In the genomic region with DNA sequence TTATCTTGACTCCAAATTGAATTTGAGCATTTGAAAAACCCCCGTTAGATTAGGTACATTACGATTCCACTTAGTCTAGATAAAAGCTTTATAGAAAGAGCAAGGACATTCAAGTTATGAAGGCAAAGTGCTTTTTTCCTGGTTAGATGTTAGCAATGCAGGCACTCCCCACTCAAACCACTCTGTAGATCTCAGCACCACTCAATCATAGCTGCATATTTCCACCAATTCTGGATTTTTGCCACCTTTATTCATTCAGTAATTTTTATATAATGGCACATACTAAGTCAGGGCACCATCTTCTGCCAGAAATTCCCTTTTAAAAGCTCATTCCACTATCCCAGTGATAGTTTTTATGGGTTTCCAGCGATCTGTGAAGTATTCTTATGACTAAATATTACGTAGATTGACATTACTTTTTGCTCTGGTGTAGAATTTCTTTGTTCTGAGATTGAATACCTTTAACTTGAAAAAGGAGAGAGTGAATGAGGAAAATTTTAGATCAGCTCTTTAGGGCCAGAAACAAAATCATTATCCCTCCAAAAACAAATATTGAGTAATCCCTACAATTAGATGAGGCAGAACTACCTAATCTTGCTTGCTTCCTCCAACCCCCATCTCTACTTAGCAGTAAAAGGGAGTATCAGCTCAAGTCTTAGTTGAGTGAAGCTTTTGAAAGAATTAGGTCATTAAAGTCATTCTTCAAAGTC, we compare ENCODE assay signal across 30 cellular contexts. TPM values are rescaled to one million over a fixed set of nuclear protein-coding genes. Genes with fewer than 3 reads are reported as not detected.
DNase-seq lines count a peak whose midpoint lies in the region; ATAC-seq and TF ChIP-seq lines count a peak whose summit lies in the region.
"Had no signal": no experiment of that assay in that cellular context is flagged by ENCODE, and none has a peak within 500 bp of the region (broad histone marks: within the 10 kb centered on the region; RNA-seq: fewer than 3 reads in every experiment).

No MANE protein-coding gene starts in this region.

- no peak overlapping the region for H4K5ac ChIP-seq in H9 (ENCODE audit: insufficient read length, low read depth, low read length)

- no peak overlapping the region for H4K91ac ChIP-seq in H9 (ENCODE audit: insufficient read length, low read depth, low read length)

- H3K9me3 ChIP-seq in SK-N-SH (no peaks in the 10 kb centered on the region), left lung (no peaks in the 10 kb centered on the region), H9 (ENCODE audit: control insufficient read depth, low read depth, low read length) (no peaks in the 10 kb centered on the region)

- H4K20me1 ChIP-seq in SK-N-SH (ENCODE audit: insufficient read depth), result no peaks in the 10 kb centered on the region
- no peaks in the 10 kb centered on the region for H4K20me1 ChIP-seq in H9 (ENCODE audit: control insufficient read depth, insufficient read depth, insufficient read length)

- TF ChIP-seq EP300 in SK-N-SH (IDR thresholded peaks at IDR 0.05; ENCODE audit: borderline replicate concordance in 1 of 2, low read depth in 1 of 2, low read length in 1 of 2), result no peak

- H3K9me2 ChIP-seq in SK-N-SH, result no peaks in the 10 kb centered on the region

- H3K27ac Mint-ChIP-seq in H9, result no peak overlapping the region
- H3K27ac Mint-ChIP-seq: B cell; CD8-positive, alpha-beta T cell; IgD-negative memory B cell had no signal

- no peak overlapping the region for H3K4me3 ChIP-seq in SK-N-SH (ENCODE audit: low read depth in 2 of 2, low read length in 1 of 2)
- no peak overlapping the region for H3K4me3 ChIP-seq in left lung
- H3K4me3 ChIP-seq: GM12878 had no signal

- no peak overlapping the region for H3T11ph ChIP-seq in H9 (ENCODE audit: low read length)

- no peak for TF ChIP-seq RAD21 in SK-N-SH (IDR thresholded peaks at IDR 0.05; ENCODE audit: low read length)

- no peaks in the 10 kb centered on the region for H3K27me3 Mint-ChIP-seq in H9 (ENCODE audit: low read depth)
- H3K27me3 Mint-ChIP-seq: B cell, IgD-negative memory B cell had no signal

- no peak overlapping the region for H3K23ac ChIP-seq in H9 (ENCODE audit: insufficient read length, low read depth, low read length)

- ATAC-seq in SK-N-SH treated with all-trans-retinoic acid at 6 μM for 48 hours (no peak), left lung (peak; percentile 87), GM21367 (IDR thresholded peaks at IDR 0.05; ENCODE audit: unreplicated experiment) (no peak)
- ATAC-seq: CD8-positive, alpha-beta T cell; GM12878; Panc1 had no signal

- H2BK20ac ChIP-seq in H9 (ENCODE audit: low read depth, low read length, poor library complexity, severe bottlenecking), result no peak overlapping the region

- no peak overlapping the region for H2BK120ac ChIP-seq in H9 (ENCODE audit: low read depth, low read length, poor library complexity, severe bottlenecking)

- H2AFZ ChIP-seq in SK-N-SH (ENCODE audit: low read depth) (no peak overlapping the region), H9 (ENCODE audit: low read length) (no peak overlapping the region)

- WGBS in SK-N-SH (ENCODE audit: low lambda C conversion rate), result 91% methylated on average over 4 of the region's 4 CpGs
- no CpG with 5 or more reads among the region's 4 CpGs for WGBS in H9 (ENCODE audit: extremely low coverage, insufficient read length, low lambda C conversion rate)

- H2BK15ac ChIP-seq in H9 (ENCODE audit: low read depth, low read length), result no peak overlapping the region

- peaks cover 6% of the 10 kb centered on the region for H3F3A ChIP-seq in SK-N-SH (replicated peaks; ENCODE audit: insufficient read depth)

- H3K36me3 ChIP-seq in SK-N-SH (replicated peaks in 1 of 2; ENCODE audit: control insufficient read depth in 1 of 2, insufficient read depth in 2 of 2, low read length in 1 of 2), result no peaks in the 10 kb centered on the region
- H3K36me3 ChIP-seq in left lung, result no peaks in the 10 kb centered on the region

- no peaks in the 10 kb centered on the region for H3K23me2 ChIP-seq in H9 (ENCODE audit: insufficient read length, low read depth, low read length, poor library complexity, severe bottlenecking)

- DNase-seq in SK-N-SH (no peak), NOMO-1 (lab: John Stamatoyannopoulos, UW; ENCODE audit: unreplicated experiment in 2 of 2) (peak; percentile 21 to 47), left lung (no peak), H9 (no peak), caudate nucleus (lab: John Stamatoyannopoulos, UW) (no peak)
- DNase-seq: CD8-positive, alpha-beta T cell; DMS 273 treated with DMSO at 0.1 percent for 48 hours; DMS79; EL; GDM1; MM.1S; NCI-H2029; NCI-H345; NCI-H510A treated with DMSO at 0.1 percent for 48 hours; NCI-H748 treated with DMSO at 0.1 percent for 48 hours; NK-92 treated with Interleukin-12 subunit alpha and Interleukin-12 subunit beta, amount 100 ng/mL, for 24 hours; SHP77 had no signal

- no peaks in the 10 kb centered on the region for H3K36me3 Mint-ChIP-seq in H9 (ENCODE audit: insufficient read depth in 1 of 3, low read depth in 3 of 3)
- H3K36me3 Mint-ChIP-seq: CD8-positive, alpha-beta T cell had no signal

- no peaks in the 10 kb centered on the region for H3K9me3 Mint-ChIP-seq in H9
- H3K9me3 Mint-ChIP-seq: CD8-positive, alpha-beta T cell; IgD-negative memory B cell had no signal

- no peaks in the 10 kb centered on the region for H3K27me3 ChIP-seq in SK-N-SH (ENCODE audit: insufficient read depth)
- no peaks in the 10 kb centered on the region for H3K27me3 ChIP-seq in left lung
- no peaks in the 10 kb centered on the region for H3K27me3 ChIP-seq in H9 (ENCODE audit: insufficient read depth, low read length)

- no peak overlapping the region for H3K14ac ChIP-seq in H9 (ENCODE audit: insufficient read depth, low read length)

- CTCF ChIA-PET in SK-N-SH (lab: Yijun Ruan, JAX), result interaction anchor here (1.1 to 1.6 kb wide), 3 partner anchors 11 to 24 kb away, joined by 3 to 7 read pairs (median 4); no protein-coding TSS in a partner anchor

- H3K9ac ChIP-seq in SK-N-SH (no peak overlapping the region), H9 (ENCODE audit: extremely low read depth, insufficient read length, low read length) (no peak overlapping the region)
- H3K9ac ChIP-seq: KMS-11 had no signal

- POLR2A ChIA-PET in SK-N-SH (lab: Yijun Ruan, JAX), result interaction anchor here (0.7 kb wide), 1 partner anchor 344 kb away, joined by 4 read pairs; no protein-coding TSS in a partner anchor

- intact Hi-C loops in left lung (cut with DNase I), result no loop called here

- H3K4ac ChIP-seq in H9 (ENCODE audit: low read depth, low read length), result no peak overlapping the region

- H3K27ac ChIP-seq in SK-N-SH (ENCODE audit: low read depth in 2 of 2, low read length in 1 of 2), result no peak overlapping the region
- H3K27ac ChIP-seq in left lung, result peak overlapping the region; percentile 3 to 35
- no peak overlapping the region for H3K27ac ChIP-seq in H9 (ENCODE audit: insufficient read length, low read depth, low read length)
- no peak overlapping the region for H3K27ac ChIP-seq in caudate nucleus (ENCODE audit: low read depth, low read length)
- H3K27ac ChIP-seq: 22Rv1, C4-2B, KMS-11, RWPE1 had no signal

- H3K4me3 Mint-ChIP-seq in H9, result no peak overlapping the region
- H3K4me3 Mint-ChIP-seq: B cell; CD8-positive, alpha-beta T cell; IgD-negative memory B cell had no signal

- H2BK5ac ChIP-seq in H9 (ENCODE audit: insufficient read length, low read length), result no peak overlapping the region

- H3K4me1 Mint-ChIP-seq in H9, result peaks cover 8 to 9% of the 10 kb centered on the region in 2 experiments
- H3K4me1 Mint-ChIP-seq: B cell had no signal

- H2BK12ac ChIP-seq in H9 (ENCODE audit: insufficient read length, low read depth, low read length), result no peak overlapping the region

- no peak for TF ChIP-seq CTCF in SK-N-SH (IDR thresholded peaks at IDR 0.05)
- TF ChIP-seq CTCF in left lung (IDR thresholded peaks at IDR 0.05), result no peak
- no peak for TF ChIP-seq CTCF in H9 (conservative IDR thresholded peaks at IDR 0.05)

- H3K79me2 ChIP-seq in SK-N-SH (ENCODE audit: insufficient read depth) (no peaks in the 10 kb centered on the region), H9 (ENCODE audit: insufficient read depth, low read length) (no peaks in the 10 kb centered on the region)

- H3K4me1 ChIP-seq in SK-N-SH (ENCODE audit: control insufficient read depth in 1 of 2, insufficient read depth in 2 of 2, low read depth in 1 of 2, low read length in 1 of 2) (no peaks in the 10 kb centered on the region; a peak in 2 of 4 replicates), left lung (no peaks in the 10 kb centered on the region), H9 (ENCODE audit: insufficient read depth, low read length) (no peaks in the 10 kb centered on the region; the same call in 1 of the 2 replicates)

- H3K4me2 ChIP-seq in SK-N-SH (no peak overlapping the region), H9 (ENCODE audit: insufficient read depth, insufficient read length, low read length) (no peak overlapping the region)
- H3K4me2 ChIP-seq: KMS-11 had no signal

- no peak overlapping the region for H3K56ac ChIP-seq in H9 (ENCODE audit: insufficient read length, low read depth, low read length)

- H2AK5ac ChIP-seq in H9 (ENCODE audit: insufficient read length, low read length), result no peak overlapping the region

- H3K79me1 ChIP-seq in H9 (ENCODE audit: insufficient read depth, low read depth, low read length, poor library complexity, severe bottlenecking), result no peaks in the 10 kb centered on the region

- H3K18ac ChIP-seq in H9 (ENCODE audit: insufficient read length, low read depth, low read length), result no peak overlapping the region

- no peak overlapping the region for H4K8ac ChIP-seq in H9 (replicated peaks; ENCODE audit: insufficient read length, low read depth, low read length)

TF ChIP-seq in SK-N-SH treated with all-trans-retinoic acid at 6 μM for 48 hours, 23 proteins besides CTCF, POLR2A, EP300 and RAD21:
- TF ChIP-seq PPARA (CRISPR knock-in tag; IDR thresholded peaks at IDR 0.05; ENCODE audit: borderline replicate concordance), result no peak
- peak; percentile 92 for TF ChIP-seq ISL1 (CRISPR knock-in tag; IDR thresholded peaks at IDR 0.05)

TF ChIP-seq in SK-N-SH, 30 proteins besides CTCF, POLR2A, EP300 and RAD21 (continues in another document):
- TF ChIP-seq NFIC (IDR thresholded peaks at IDR 0.05; ENCODE audit: borderline replicate concordance) (no peak), MXI1 (IDR thresholded peaks at IDR 0.05; ENCODE audit: low read depth, low read length) (no peak), FOSL2 (IDR thresholded peaks at IDR 0.05; ENCODE audit: borderline replicate concordance, low read depth) (no peak), TCF12 (IDR thresholded peaks at IDR 0.05) (no peak), TEAD4 (IDR thresholded peaks at IDR 0.05; ENCODE audit: borderline replicate concordance, insufficient read depth) (no peak), POLR2AphosphoS5 (IDR thresholded peaks at IDR 0.05; ENCODE audit: low read depth, low read length) (no peak), YY1 (IDR thresholded peaks at IDR 0.05; ENCODE audit: low read depth) (no peak)

RNA-seq across cellular contexts. Expression of a gene that starts 51.6 kb away (rescaled TPM):
- not detected in 2 replicates for polyA plus RNA-seq in SK-N-SH (2012; rRNA removed)
- 0.01 TPM in 1 of 2 replicates, not detected in the other for polyA plus RNA-seq in SK-N-SH (2012; cell fraction: cytosol; rRNA removed)
- polyA plus RNA-seq in SK-N-SH (2012; cell fraction: nucleus; rRNA removed), result not detected in 2 replicates
- total RNA-seq in left lung (1 to 10 TPM; 5.8 to 8.8 TPM), H9 (2021) (7.3 and 7.5 TPM in 2 replicates)
- total RNA-seq: OCI-LY7 had no signal

RNA-seq across cellular contexts. Expression of a gene that starts 55.0 kb away (rescaled TPM):
- polyA plus RNA-seq in SK-N-SH (2012; rRNA removed), result not detected in 2 replicates
- not detected in 2 replicates for polyA plus RNA-seq in SK-N-SH (2012; cell fraction: cytosol; rRNA removed)
- not detected in 2 replicates for polyA plus RNA-seq in SK-N-SH (2012; cell fraction: nucleus; rRNA removed)
- total RNA-seq in left lung (not detected), H9 (2021) (not detected in 2 replicates)
- total RNA-seq: CD8-positive, alpha-beta T cell; H4; SK-MEL-5 had no signal
- polyA plus RNA-seq: IgD-negative memory B cell had no signal

Comparison
In these comparisons a context has a peak if more than half of its experiments do, and no peak if none do; other contexts are left out.
1. DNase-seq: peak in NOMO-1 (2 of 2); none in SK-N-SH (single experiment), left lung (0 of 2), H9 (single experiment) and caudate nucleus (0 of 61).
2. H3K27ac ChIP-seq: peak in left lung (2 of 2); none in SK-N-SH (0 of 2), H9 (single experiment) and caudate nucleus (single experiment).